In the genomic region with DNA sequence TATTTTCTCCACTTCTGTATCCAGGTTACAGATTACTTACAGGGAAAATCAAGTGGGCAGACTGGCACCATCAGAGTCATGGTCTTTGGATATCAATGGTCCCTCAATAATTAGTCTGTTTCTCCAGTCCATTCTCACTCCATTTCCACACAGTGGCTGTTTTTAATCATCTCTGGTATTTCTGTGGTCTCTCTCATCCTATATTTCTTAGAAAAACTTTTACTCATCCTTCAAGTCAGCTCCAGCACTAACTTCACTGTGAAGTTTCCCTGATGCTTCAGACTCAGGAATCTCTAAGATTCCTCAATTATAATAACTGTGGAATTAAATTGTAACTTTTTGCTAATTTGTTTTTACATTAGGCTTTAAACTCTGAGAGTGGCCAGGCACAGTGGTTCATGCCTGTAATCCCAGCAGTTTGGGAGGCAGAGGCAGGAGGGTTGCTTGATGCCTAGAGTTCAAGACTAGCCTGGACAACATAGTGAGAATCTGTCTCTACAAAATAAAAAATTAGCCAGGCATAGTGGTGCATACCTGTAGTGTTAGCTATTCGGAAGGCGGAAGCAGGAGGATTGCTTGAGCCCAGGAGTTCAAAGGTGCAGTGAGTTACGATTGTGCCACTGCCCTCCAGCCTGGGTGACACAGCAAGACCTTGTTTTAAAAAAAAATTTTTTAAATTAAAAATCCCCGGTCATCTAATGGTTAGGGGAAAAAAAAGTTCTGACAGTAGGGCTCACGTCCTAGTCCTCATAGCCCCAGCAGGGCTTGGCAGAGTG, we compare ENCODE assay signal across 1 cellular context.
TF ChIP-seq lines count a peak whose summit lies in the region.

No MANE protein-coding gene starts in this region.

TF ChIP-seq in IMR-90, 13 proteins besides CTCF, POLR2A, EP300 and RAD21:
- TF ChIP-seq CHD1 (IDR thresholded peaks at IDR 0.05; ENCODE audit: low read depth, low read length) (no peak), RCOR1 (IDR thresholded peaks at IDR 0.05; ENCODE audit: insufficient replicate concordance, low read length) (no peak), CEBPB (IDR thresholded peaks at IDR 0.05; ENCODE audit: low read depth, low read length) (no peak), NFE2L2 (IDR thresholded peaks at IDR 0.05; ENCODE audit: low read depth, low read length) (no peak), MAFK (IDR thresholded peaks at IDR 0.05; ENCODE audit: low read depth, low read length) (no peak), FOS (IDR thresholded peaks at IDR 0.05; ENCODE audit: low read depth, low read length) (no peak), MAZ (IDR thresholded peaks at IDR 0.05; ENCODE audit: borderline replicate concordance, low read depth, low read length) (no peak), SMC3 (IDR thresholded peaks at IDR 0.05; ENCODE audit: low read depth, low read length) (no peak), RFX5 (IDR thresholded peaks at IDR 0.05; ENCODE audit: low read depth, low read length) (no peak)
- TF ChIP-seq, protein P1, sequence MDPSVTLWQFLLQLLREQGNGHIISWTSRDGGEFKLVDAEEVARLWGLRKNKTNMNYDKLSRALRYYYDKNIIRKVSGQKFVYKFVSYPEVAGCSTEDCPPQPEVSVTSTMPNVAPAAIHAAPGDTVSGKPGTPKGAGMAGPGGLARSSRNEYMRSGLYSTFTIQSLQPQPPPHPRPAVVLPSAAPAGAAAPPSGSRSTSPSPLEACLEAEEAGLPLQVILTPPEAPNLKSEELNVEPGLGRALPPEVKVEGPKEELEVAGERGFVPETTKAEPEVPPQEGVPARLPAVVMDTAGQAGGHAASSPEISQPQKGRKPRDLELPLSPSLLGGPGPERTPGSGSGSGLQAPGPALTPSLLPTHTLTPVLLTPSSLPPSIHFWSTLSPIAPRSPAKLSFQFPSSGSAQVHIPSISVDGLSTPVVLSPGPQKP (IDR thresholded peaks at IDR 0.05; ENCODE audit: borderline replicate concordance, low read depth, low read length) = no peak
